Comparison of ENCODE assay signal across 8 cellular contexts in the genomic region with DNA sequence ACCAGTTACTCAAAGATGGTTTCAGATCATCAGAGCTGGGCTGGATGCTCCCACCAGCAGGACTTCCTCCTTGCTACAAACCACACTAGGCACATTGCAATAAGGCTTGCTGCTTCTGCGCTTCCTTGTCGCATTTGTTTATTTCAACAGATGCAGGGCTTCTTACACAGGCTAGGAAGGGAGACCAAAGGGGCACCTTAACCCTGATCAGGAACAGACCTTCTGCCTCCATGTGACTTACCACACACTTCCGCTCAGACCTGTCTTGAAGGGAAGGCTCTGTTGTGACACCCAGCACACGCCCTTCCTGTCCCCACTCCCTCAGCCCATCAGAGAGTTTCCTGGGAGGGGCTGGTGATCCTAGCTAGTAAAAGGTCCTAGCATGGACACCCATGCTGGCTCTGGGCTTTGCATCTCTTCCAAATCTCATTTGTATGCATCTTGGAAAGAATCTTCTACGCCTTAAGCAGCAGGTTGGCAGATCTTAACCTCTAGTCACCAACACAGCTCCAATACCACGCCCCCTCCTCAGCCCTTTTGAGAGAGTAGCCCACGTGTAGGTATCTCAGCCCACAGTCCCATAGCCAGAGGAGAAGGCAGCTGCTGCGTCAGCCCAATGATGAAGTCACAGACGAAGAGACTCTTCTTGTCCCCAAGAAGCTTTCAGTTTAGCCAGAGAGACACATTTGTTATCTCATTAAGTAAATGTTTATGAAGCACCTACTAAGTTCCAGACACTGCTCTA. TPM values are rescaled to one million over a fixed set of nuclear protein-coding genes. Genes with fewer than 3 reads are reported as not detected.
A peak's percentile ranks its signal among the peaks of the same experiment; 100 is the strongest.
DNase-seq lines count a peak whose midpoint lies in the region; ATAC-seq lines count a peak whose summit lies in the region.

No MANE protein-coding gene starts in this region.

- peak; percentile 79 for ATAC-seq in GM18499 (IDR thresholded peaks at IDR 0.05; ENCODE audit: insufficient read depth, unreplicated experiment)
- ATAC-seq in HG02571 (IDR thresholded peaks at IDR 0.05; ENCODE audit: unreplicated experiment): no peak
- ATAC-seq in GM18873 (IDR thresholded peaks at IDR 0.05; ENCODE audit: low FRiP score, unreplicated experiment): no peak
- no peak for ATAC-seq in GM21528 (IDR thresholded peaks at IDR 0.05; ENCODE audit: low FRiP score, unreplicated experiment)

- H3K27me3 ChIP-seq in skeletal muscle tissue (ENCODE audit: control insufficient read depth in 3 of 3, insufficient read depth in 3 of 3, low read length in 3 of 3): no peaks in the 10 kb centered on the region

- no peak overlapping the region for H3K4me3 ChIP-seq in skeletal muscle tissue (ENCODE audit: low read length in 3 of 3)

- H3K9me3 ChIP-seq in skeletal muscle tissue (ENCODE audit: control insufficient read depth in 3 of 3, low read length in 3 of 3): no peaks in the 10 kb centered on the region

- DNase-seq in SIG-M5 treated with dmso at 0.1 percent for 504 hours (lab: John Stamatoyannopoulos, UW; ENCODE audit: unreplicated experiment) (peak; percentile 98), COLO668 (lab: John Stamatoyannopoulos, UW; ENCODE audit: unreplicated experiment) (no peak)
- peak; percentile 43 for DNase-seq in activated naive CD4-positive, alpha-beta T cell treated with Interleukin-2 at 50 U/mL for 16 hours

- peaks cover 11 to 29% (median 19%) of the 10 kb centered on the region in 3 donors for H3K4me1 ChIP-seq in skeletal muscle tissue (ENCODE audit: control insufficient read depth in 3 of 3, insufficient read depth in 3 of 3, low read length in 3 of 3)

- peaks cover 0 to 23% (median 14%) of the 10 kb centered on the region in 3 donors for H3K36me3 ChIP-seq in skeletal muscle tissue (ENCODE audit: control insufficient read depth in 3 of 3, insufficient read depth in 3 of 3, low read length in 3 of 3)

- peak overlapping the region; percentile 34 for H3K27ac ChIP-seq in skeletal muscle tissue (ENCODE audit: low read depth, low read length)

- no peak overlapping the region for H3K9ac ChIP-seq in skeletal muscle tissue (ENCODE audit: low read depth in 1 of 3, low read length in 3 of 3)

RNA-seq across cellular contexts. Expression of gene SVIL, which starts 47.1 kb away (rescaled TPM):
- total RNA-seq in skeletal muscle tissue: 153 TPM
